19 cellular contexts compared by ENCODE assay signal in the genomic region with DNA sequence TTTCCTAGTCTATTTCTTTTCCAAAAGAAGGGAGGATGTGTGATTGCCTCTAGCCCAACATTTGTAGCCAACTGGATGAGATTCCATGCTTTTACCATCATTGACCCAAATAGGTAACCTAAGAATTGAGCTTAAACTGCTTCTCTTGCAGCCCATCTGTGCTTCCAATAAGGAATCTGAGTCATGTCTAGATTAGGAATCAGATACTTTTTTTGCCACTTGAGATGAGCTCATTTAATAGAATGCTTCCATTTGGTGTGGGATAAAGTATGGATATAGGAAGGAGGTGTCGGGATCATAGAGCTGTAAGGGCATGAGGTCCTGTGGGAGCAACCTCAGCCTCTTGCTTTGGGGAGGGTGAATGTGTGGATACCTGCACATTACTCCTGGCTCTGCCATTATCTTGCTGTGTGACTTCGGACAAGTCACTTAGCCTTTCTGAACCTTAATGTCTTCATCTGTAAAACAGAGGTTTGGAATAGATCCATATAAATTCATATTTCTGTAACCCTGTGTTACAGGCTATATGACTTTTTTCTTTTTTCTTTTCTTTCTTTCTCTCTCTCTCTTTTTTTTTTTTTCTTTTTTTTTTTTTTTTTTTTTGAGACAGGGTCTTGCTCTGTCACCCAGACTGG. TPM values are rescaled to one million over a fixed set of nuclear protein-coding genes. Genes with fewer than 3 reads are reported as not detected.
A peak's percentile ranks its signal among the peaks of the same experiment; 100 is the strongest.
DNase-seq lines count a peak whose midpoint lies in the region; ATAC-seq and TF ChIP-seq lines count a peak whose summit lies in the region.
"Had no signal": no experiment of that assay in that cellular context is flagged by ENCODE, and none has a peak within 500 bp of the region (broad histone marks: within the 10 kb centered on the region; RNA-seq: fewer than 3 reads in every experiment).

No MANE protein-coding gene starts in this region.

- TF ChIP-seq CTCF in IMR-90 (conservative IDR thresholded peaks at IDR 0.05; ENCODE audit: low read depth, low read length) (no peak), ascending aorta (IDR thresholded peaks at IDR 0.05) (no peak), neural cell (IDR thresholded peaks at IDR 0.05; ENCODE audit: poor library complexity, severe bottlenecking) (no peak)

- peaks cover 99% of the 10 kb centered on the region for H3K79me2 ChIP-seq in neural cell (replicated peaks; ENCODE audit: insufficient read depth, low read length)

- no peak overlapping the region; the same call in 2 of the 3 replicates for H2BK15ac ChIP-seq in IMR-90 (ENCODE audit: low read depth, low read length)

- peaks cover 11% of the 10 kb centered on the region for H3F3A ChIP-seq in neural cell (ENCODE audit: insufficient read depth, low read length, poor library complexity, severe bottlenecking)

- no peaks in the 10 kb centered on the region for H3K9me3 Mint-ChIP-seq in stimulated activated naive CD8-positive, alpha-beta T cell treated with anti-CD3 and anti-CD28 coated beads, Interleukin-15, amount 100 ng/mL, for 72 hours
- H3K9me3 Mint-ChIP-seq: T-cell had no signal

- H3K9ac ChIP-seq in IMR-90 (ENCODE audit: low read depth, low read length) (no peak overlapping the region), neural cell (ENCODE audit: low read length) (no peak overlapping the region)

- H3K27ac ChIP-seq in IMR-90 (ENCODE audit: insufficient read depth, low read length) (no peak overlapping the region), ascending aorta (peak overlapping the region; percentile 72 to 93), neural cell (ENCODE audit: low read length) (no peak overlapping the region)
- H3K27ac ChIP-seq: C4-2B, SK-N-MC had no signal

- H4K20me1 ChIP-seq in IMR-90 (ENCODE audit: insufficient read depth, low read length) (peaks cover 22% of the 10 kb centered on the region; the same call in 1 of the 2 replicates), neural cell (ENCODE audit: insufficient read depth) (peaks cover 91% of the 10 kb centered on the region)

- H3K27ac Mint-ChIP-seq in stimulated activated naive CD8-positive, alpha-beta T cell treated with anti-CD3 and anti-CD28 coated beads, Interleukin-15, amount 100 ng/mL, for 72 hours: no peak overlapping the region
- H3K27ac Mint-ChIP-seq: T-cell had no signal

- peak overlapping the region; percentile 60; the same call in 1 of the 2 replicates for H3K23ac ChIP-seq in IMR-90 (ENCODE audit: low read depth, low read length)

- peak; percentile 24 for DNase-seq in DMS 273 treated with DMSO at 0.1 percent for 48 hours (lab: John Stamatoyannopoulos, UW)
- DNase-seq in IMR-90: no peak
- peak in 1 of 2 donors; percentile 3 for DNase-seq in ascending aorta (ENCODE audit: low spot score in 2 of 2)
- no peak for DNase-seq in stimulated activated naive CD8-positive, alpha-beta T cell treated with anti-CD3 and anti-CD28 coated beads, Interleukin-15, amount 100 ng/mL, for 72 hours
- DNase-seq: ACHN, AML-193, DMS79 treated with DMSO at 0.1 percent for 48 hours, MV-4-11, NCI-H187, NCI-H2107, OCI-M1, Right ventricle myocardium superior, T-cell had no signal

- no peak overlapping the region for H2AK9ac ChIP-seq in IMR-90 (replicated peaks; ENCODE audit: low read depth, low read length, poor library complexity)

- TF ChIP-seq POLR2A in IMR-90 (IDR thresholded peaks at IDR 0.05; ENCODE audit: low read depth, low read length): no peak

- in situ Hi-C loops in IMR-90 (cut with MboI; ENCODE audit: low sequenced_read_pairs): no loop called here

- dilution Hi-C loops in IMR-90 (cut with HindIII; ENCODE audit: low sequenced_read_pairs, unreplicated experiment): no loop called here

- peak overlapping the region; percentile 60; the same call in 1 of the 2 replicates for H2BK20ac ChIP-seq in IMR-90 (ENCODE audit: low read depth, low read length)

- intact Hi-C loops in IMR-90 (cut with micrococcal nuclease): no loop called here
- intact Hi-C loops in ascending aorta (cut with DNase I): no loop called here

- H3K27me3 Mint-ChIP-seq in stimulated activated naive CD8-positive, alpha-beta T cell treated with anti-CD3 and anti-CD28 coated beads, Interleukin-15, amount 100 ng/mL, for 72 hours: peaks cover 32% of the 10 kb centered on the region

- no peak overlapping the region for H2BK120ac ChIP-seq in IMR-90 (ENCODE audit: low read depth, low read length)

- 0 out of 2 replicates have a peak overlapping the region, but pooled peaks have one; percentile 50 for H3K14ac ChIP-seq in IMR-90 (replicated peaks; ENCODE audit: low read depth, low read length)

- H3K36me3 ChIP-seq in IMR-90 (ENCODE audit: control insufficient read depth, insufficient read depth, low read length): 0 out of 2 replicates have a peak, but pooled peaks cover 2% of the 10 kb centered on the region
- peaks cover 0 to 6% of the 10 kb centered on the region in 2 donors for H3K36me3 ChIP-seq in ascending aorta
- H3K36me3 ChIP-seq in neural cell (ENCODE audit: insufficient read depth, low read length): peaks cover 1% of the 10 kb centered on the region

- H4K8ac ChIP-seq in IMR-90 (ENCODE audit: low read depth in 2 of 2, low read length in 2 of 2): peak overlapping the region in 1 of 2 experiments; percentile 8; a peak in 1 of 4 replicates

- no peaks in the 10 kb centered on the region for H3K4me1 Mint-ChIP-seq in stimulated activated naive CD8-positive, alpha-beta T cell treated with anti-CD3 and anti-CD28 coated beads, Interleukin-15, amount 100 ng/mL, for 72 hours

- H2AFZ ChIP-seq in IMR-90 (replicated peaks; ENCODE audit: low read length, poor library complexity) (no peak overlapping the region), neural cell (ENCODE audit: low read depth, low read length) (no peak overlapping the region)

- peaks cover 36% of the 10 kb centered on the region for H3K4me1 ChIP-seq in IMR-90 (ENCODE audit: control insufficient read depth, insufficient read depth, low read length)
- H3K4me1 ChIP-seq in ascending aorta: peaks cover 23 to 64% of the 10 kb centered on the region in 2 donors

- H3K18ac ChIP-seq in IMR-90 (ENCODE audit: low read depth, low read length): peak overlapping the region; percentile 25; the same call in 1 of the 2 replicates

- H3K27me3 ChIP-seq in IMR-90 (ENCODE audit: control insufficient read depth, insufficient read depth, low read length) (no peaks in the 10 kb centered on the region), ascending aorta (no peaks in the 10 kb centered on the region), neural cell (ENCODE audit: insufficient read depth, low read depth, low read length) (no peaks in the 10 kb centered on the region)

- no peak for ATAC-seq in IMR-90 (ENCODE audit: low read depth)
- no peak for ATAC-seq in stimulated activated naive CD8-positive, alpha-beta T cell treated with anti-CD3 and anti-CD28 coated beads, Interleukin-15, amount 100 ng/mL, for 72 hours
- ATAC-seq in GM19351 (IDR thresholded peaks at IDR 0.05; ENCODE audit: unreplicated experiment): no peak
- no peak for ATAC-seq in HG03280 (IDR thresholded peaks at IDR 0.05; ENCODE audit: unreplicated experiment)
- ATAC-seq: T-cell had no signal

- no TSS peak for BruUV-seq in IMR-90 (replicated peaks; lab: Mats Ljungman, UMichigan)

- no peak overlapping the region for H4K5ac ChIP-seq in IMR-90 (ENCODE audit: low read depth, low read length)

- H3K79me1 ChIP-seq in IMR-90 (ENCODE audit: low read depth in 1 of 2, low read length in 2 of 2): peaks cover 36 to 89% of the 10 kb centered on the region in 2 experiments

- H3K4me3 Mint-ChIP-seq in stimulated activated naive CD8-positive, alpha-beta T cell treated with anti-CD3 and anti-CD28 coated beads, Interleukin-15, amount 100 ng/mL, for 72 hours: no peak overlapping the region
- H3K4me3 Mint-ChIP-seq: T-cell had no signal

- no peaks in the 10 kb centered on the region for H3K9me2 ChIP-seq in neural cell (ENCODE audit: insufficient read depth, low read length)

- no peak overlapping the region for H3K4me2 ChIP-seq in IMR-90 (ENCODE audit: low read depth, low read length)
- no peak overlapping the region for H3K4me2 ChIP-seq in neural cell (ENCODE audit: low read length)

- no peak for TF ChIP-seq EP300 in neural cell (conservative IDR thresholded peaks at IDR 0.05; ENCODE audit: poor library complexity, severe bottlenecking)

- H3K4ac ChIP-seq in IMR-90 (ENCODE audit: low read depth, low read length): peak overlapping the region; percentile 74

- no peak for TF ChIP-seq RAD21 in IMR-90 (IDR thresholded peaks at IDR 0.05; ENCODE audit: low read length)
- no peak for TF ChIP-seq RAD21 in neural cell (conservative IDR thresholded peaks at IDR 0.05)

- POLR2A ChIA-PET in IMR-90 (lab: Charles Lee; ENCODE audit: unreplicated experiment): no interaction called here

- H2AK5ac ChIP-seq in IMR-90 (ENCODE audit: low read depth, low read length): peak overlapping the region; percentile 56; the same call in 1 of the 2 replicates

- H4K91ac ChIP-seq in IMR-90 (ENCODE audit: insufficient read depth, low read depth, low read length): no peak overlapping the region

- H3K4me3 ChIP-seq in IMR-90 (ENCODE audit: insufficient read depth, low read depth, low read length): no peak overlapping the region
- H3K4me3 ChIP-seq in ascending aorta: no peak overlapping the region
- H3K4me3 ChIP-seq in neural cell (ENCODE audit: low read length): no peak overlapping the region
- H3K4me3 ChIP-seq: HAP-1, SK-N-MC had no signal

- CTCF ChIA-PET in IMR-90 (lab: Yijun Ruan, JAX): interaction anchor here (0.6 kb wide), 1 partner anchor 20 kb away, joined by 3 read pairs; no protein-coding TSS in a partner anchor

- no peaks in the 10 kb centered on the region for H3K9me3 ChIP-seq in IMR-90 (ENCODE audit: control insufficient read depth, insufficient read depth, low read length)
- H3K9me3 ChIP-seq in ascending aorta: no peaks in the 10 kb centered on the region
- no peaks in the 10 kb centered on the region for H3K9me3 ChIP-seq in neural cell (ENCODE audit: low read length)
- H3K9me3 ChIP-seq: HAP-1 had no signal

- peak overlapping the region; percentile 45 for H2BK5ac ChIP-seq in IMR-90 (ENCODE audit: low read depth, low read length, poor library complexity, severe bottlenecking)

- no CpG with 5 or more reads among the region's 2 CpGs for WGBS in IMR-90 (ENCODE audit: extremely low coverage in 2 of 2, insufficient read length in 1 of 2), 2 experiments

- peaks cover 51% of the 10 kb centered on the region for H3K9me1 ChIP-seq in IMR-90 (ENCODE audit: insufficient read depth, low read length)

- no peak overlapping the region for H3K56ac ChIP-seq in IMR-90 (ENCODE audit: extremely low read depth, insufficient read depth, low read length)

TF ChIP-seq in IMR-90, 13 proteins besides CTCF, POLR2A, EP300 and RAD21 (continues in another document):
- TF ChIP-seq RCOR1 (IDR thresholded peaks at IDR 0.05; ENCODE audit: insufficient replicate concordance, low read length): no peak

TF ChIP-seq in neural cell, 6 proteins besides CTCF, POLR2A, EP300 and RAD21:
- TF ChIP-seq POLR2AphosphoS5 (IDR thresholded peaks at IDR 0.05): peak; percentile 9
- no peak for TF ChIP-seq SMC3 (conservative IDR thresholded peaks at IDR 0.05; ENCODE audit: poor library complexity)

RNA-seq across cellular contexts. Expression of gene MAP1B, which starts 56.2 kb away (rescaled TPM):
- total RNA-seq in IMR-90 (2012; rRNA removed) (183 and 212 TPM in 2 replicates), ascending aorta (1,059 TPM)
- polyA plus RNA-seq in IMR-90 (2012; rRNA removed) (38.8 and 41.1 TPM in 2 replicates), neural cell (234 and 235 TPM in 2 replicates)
- 19.2 and 29.1 TPM in 2 replicates for polyA plus RNA-seq in IMR-90 (2012; cell fraction: cytosol; rRNA removed)
- polyA plus RNA-seq in IMR-90 (2012; cell fraction: nucleus; rRNA removed; ENCODE audit: low replicate concordance): 33.2 and 44.8 TPM in 2 replicates
- polyA minus RNA-seq in neural cell: 1,949 and 2,637 TPM in 2 replicates

Comparison
In these comparisons a context has a peak if more than half of its experiments do, and no peak if none do; other contexts are left out.
1. H3K27ac ChIP-seq: peak in ascending aorta (2 of 2); none in IMR-90 (single experiment) and neural cell (single experiment).